ENCODE assay signal across 8 cellular contexts in genomic region chr19:41263042-41263849, GRCh38. TPM values are rescaled to one million over a fixed set of nuclear protein-coding genes. Genes with fewer than 3 reads are reported as not detected.
DNase-seq lines count a peak whose midpoint lies in the region; ATAC-seq and TF ChIP-seq lines count a peak whose summit lies in the region.

No MANE protein-coding gene starts in this region.

- intact Hi-C loops in HCT116 (cut with micrococcal nuclease) = loop anchor here (5.0 kb wide), 3 partner anchors 36 to 601 kb away; no protein-coding TSS in a partner anchor
- intact Hi-C loops in lower leg skin (cut with DNase I; ENCODE audit: low total_unique reads) = loop anchor here (5.0 kb wide), 1 partner anchor 61 kb away; no protein-coding TSS in a partner anchor

- CTCF ChIA-PET in HCT116 (lab: Charles Lee) = interaction anchor here (0.6 to 4.9 kb wide), 12 partner anchors 11 to 307 kb away, joined by 3 to 70 read pairs (median 4); no protein-coding TSS in a partner anchor

- RAD21 ChIA-PET in HCT116 (lab: Charles Lee; ENCODE audit: low non-redundant PET in 1 of 2, low total read pairs in 2 of 2, uncharacterized antibody in 2 of 2, unreplicated experiment in 2 of 2) = interaction anchor here (0.6 to 2.7 kb wide), 5 partner anchors 37 to 263 kb away, joined by 3 to 22 read pairs (median 4); no protein-coding TSS in a partner anchor

- peak overlapping the region; percentile 95 for H3K9ac ChIP-seq in HCT116 (ENCODE audit: low read length)

- no peaks in the 10 kb centered on the region for H3K9me3 ChIP-seq in HCT116 (ENCODE audit: control insufficient read depth in 1 of 2, insufficient read depth in 1 of 2, low read depth in 1 of 2, low read length in 2 of 2)

- DNase-seq in GM04503 (ENCODE audit: low read depth) (peak; percentile 53), HCT116 (ENCODE audit: low read depth, low spot score) (no peak), NCI-H2029 (lab: John Stamatoyannopoulos, UW) (peak; percentile 86), lower leg skin (ENCODE audit: low spot score in 2 of 2) (peak; percentile 63 to 93), SK-N-DZ (ENCODE audit: low spot score) (no peak)
- peak; percentile 65 to 79 for DNase-seq in activated CD4-positive, alpha-beta T cell treated with anti-CD3 and anti-CD28 coated beads for 4 hours
- DNase-seq in stimulated activated CD4-positive, alpha-beta T cell treated with anti-CD3 and anti-CD28 coated beads, TNF-alpha, amount 100 ng/mL, for 24 hours (ENCODE audit: low read depth in 3 of 3) = peak; percentile 62 to 82 (median 81)

- POLR2A ChIA-PET in HCT116 (lab: Charles Lee) = interaction anchor here (0.6 to 3.1 kb wide), 10 partner anchors 13 to 303 kb away, joined by 3 to 22 read pairs (median 5); partner anchors contain the start of genes AXL, CYP2S1 and DMAC2

- TF ChIP-seq CTCF in HCT116 (IDR thresholded peaks at IDR 0.05 in 2 of 3, conservative IDR thresholded peaks at IDR 0.05 in 1 of 3; ENCODE audit: borderline replicate concordance in 1 of 3, insufficient read depth in 1 of 3, low read depth in 2 of 3, low read length in 2 of 3) (no peak), lower leg skin (IDR thresholded peaks at IDR 0.05) (no peak)

- H2AFZ ChIP-seq in HCT116 (ENCODE audit: low read depth, low read length, poor library complexity, severe bottlenecking) = no peak overlapping the region

- TSS peak; percentile 86 for BruUV-seq in HCT116 (replicated peaks; lab: Mats Ljungman, UMichigan)

- peak; percentile 73 for TF ChIP-seq POLR2A in HCT116 (IDR thresholded peaks at IDR 0.05; ENCODE audit: borderline replicate concordance, extremely low read depth, insufficient read depth, insufficient read length)
- TF ChIP-seq POLR2A in lower leg skin (IDR thresholded peaks at IDR 0.05) = peak in 1 of 2 donors; percentile 65

- no peak for TF ChIP-seq RAD21 in HCT116 (IDR thresholded peaks at IDR 0.05; ENCODE audit: low read depth)

- peak overlapping the region; percentile 69 for H3K27ac ChIP-seq in HCT116 (ENCODE audit: low read depth, low read length)
- peak overlapping the region; percentile 99 for H3K27ac ChIP-seq in cingulate gyrus (ENCODE audit: low read depth, low read length)

- H3K4me3 ChIP-seq in HCT116 (replicated peaks in 1 of 2; ENCODE audit: low read depth in 1 of 2, low read length in 2 of 2) = peak overlapping the region; percentile 62 to 92
- peak overlapping the region; percentile 45 for H3K4me3 ChIP-seq in lower leg skin (ENCODE audit: low read depth, poor library complexity, severe bottlenecking)

- peaks cover 41% of the 10 kb centered on the region for H3K79me2 ChIP-seq in HCT116 (ENCODE audit: insufficient read depth, low read length)

- no peaks in the 10 kb centered on the region for H3K27me3 ChIP-seq in HCT116 (ENCODE audit: insufficient read depth, low read length)

- H3K9me2 ChIP-seq in HCT116 (ENCODE audit: insufficient read depth) = no peaks in the 10 kb centered on the region

- H3K4me1 ChIP-seq in HCT116 (ENCODE audit: control insufficient read depth in 1 of 2, insufficient read depth in 2 of 2, low read length in 2 of 2) = peaks cover 3 to 21% of the 10 kb centered on the region in 2 experiments; a peak in 3 of 4 replicates

- ATAC-seq in HCT116 = peak; percentile 19

- H4K20me1 ChIP-seq in HCT116 (ENCODE audit: insufficient read depth) = no peaks in the 10 kb centered on the region

- 0% methylated on average over 45 to 46 of the region's 46 CpGs for WGBS in lower leg skin, 2 donors

- peaks cover 10 to 28% of the 10 kb centered on the region in 2 experiments; a peak in 3 of 4 replicates for H3K36me3 ChIP-seq in HCT116 (ENCODE audit: control insufficient read depth in 1 of 2, insufficient read depth in 2 of 2, low read length in 2 of 2)

- H3K4me2 ChIP-seq in HCT116 (ENCODE audit: low read length) = peak overlapping the region; percentile 95

TF ChIP-seq in HCT116, 20 proteins besides CTCF, POLR2A, EP300 and RAD21:
- TF ChIP-seq EGR1 (IDR thresholded peaks at IDR 0.05; ENCODE audit: low read depth) (no peak), SRF (IDR thresholded peaks at IDR 0.05; ENCODE audit: low read depth) (peak; percentile 67), POLR2AphosphoS5 (IDR thresholded peaks at IDR 0.05; ENCODE audit: low read depth, low read length) (peak; percentile 81), SIN3A (IDR thresholded peaks at IDR 0.05; ENCODE audit: low read depth) (0 out of 2 replicates have a peak, but pooled peaks have one; percentile 31), REST (IDR thresholded peaks at IDR 0.05; ENCODE audit: low read depth) (no peak), JUND (IDR thresholded peaks at IDR 0.05) (peak; percentile 41; the same call in 1 of the 2 replicates)

RNA-seq across cellular contexts. Expression of gene HNRNPUL1, which starts 0.9 kb away (rescaled TPM):
- 201 TPM for total RNA-seq in HCT116 (2021; ENCODE audit: unreplicated experiment)
- 122 and 130 TPM in 2 replicates for polyA plus RNA-seq in HCT116 (2012)
- 100 to 1,000 TPM; 130 to 196 (median 152) TPM for total RNA-seq in lower leg skin
- polyA plus RNA-seq in SK-N-DZ (2014; cell fraction: cytosol; rRNA removed) = 128 and 132 TPM in 2 replicates
- polyA plus RNA-seq in SK-N-DZ (2014; cell fraction: nucleus; rRNA removed) = 50.4 and 50.6 TPM in 2 replicates

RNA-seq across cellular contexts. Expression of gene AXL, which starts 44.2 kb away (rescaled TPM):
- 47.4 TPM for total RNA-seq in HCT116 (2021; ENCODE audit: unreplicated experiment)
- 48.4 and 49.6 TPM in 2 replicates for polyA plus RNA-seq in HCT116 (2012)
- total RNA-seq in lower leg skin = 10 to 100 TPM; 17.3 to 86.2 (median 56.7) TPM
- polyA plus RNA-seq in SK-N-DZ (2014; cell fraction: cytosol; rRNA removed) = 0.02 TPM in 1 of 2 replicates, not detected in the other
- polyA plus RNA-seq in SK-N-DZ (2014; cell fraction: nucleus; rRNA removed) = not detected in 2 replicates

RNA-seq across cellular contexts. Expression of gene CCDC97, which starts 46.7 kb away (rescaled TPM):
- total RNA-seq in HCT116 (2021; ENCODE audit: unreplicated experiment) (23.0 TPM), lower leg skin (10 to 100 TPM; 11.6 to 19.6 (median 13.7) TPM)
- polyA plus RNA-seq in HCT116 (2012) = 19.4 and 21.3 TPM in 2 replicates
- polyA plus RNA-seq in SK-N-DZ (2014; cell fraction: cytosol; rRNA removed) = 7.1 and 8.5 TPM in 2 replicates
- 5.3 and 5.6 TPM in 2 replicates for polyA plus RNA-seq in SK-N-DZ (2014; cell fraction: nucleus; rRNA removed)

Comparison
In these comparisons a context has a peak if more than half of its experiments do, and no peak if none do; other contexts are left out.
1. DNase-seq: peak in GM04503 (single experiment), NCI-H2029 (single experiment), activated CD4-positive, alpha-beta T cell treated with anti-CD3 and anti-CD28 coated beads for 4 hours (2 of 2), lower leg skin (2 of 2) and stimulated activated CD4-positive, alpha-beta T cell treated with anti-CD3 and anti-CD28 coated beads, TNF-alpha, amount 100 ng/mL, for 24 hours (3 of 3); none in HCT116 (single experiment) and SK-N-DZ (single experiment).